10 cellular contexts compared by ENCODE assay signal in the genomic region with DNA sequence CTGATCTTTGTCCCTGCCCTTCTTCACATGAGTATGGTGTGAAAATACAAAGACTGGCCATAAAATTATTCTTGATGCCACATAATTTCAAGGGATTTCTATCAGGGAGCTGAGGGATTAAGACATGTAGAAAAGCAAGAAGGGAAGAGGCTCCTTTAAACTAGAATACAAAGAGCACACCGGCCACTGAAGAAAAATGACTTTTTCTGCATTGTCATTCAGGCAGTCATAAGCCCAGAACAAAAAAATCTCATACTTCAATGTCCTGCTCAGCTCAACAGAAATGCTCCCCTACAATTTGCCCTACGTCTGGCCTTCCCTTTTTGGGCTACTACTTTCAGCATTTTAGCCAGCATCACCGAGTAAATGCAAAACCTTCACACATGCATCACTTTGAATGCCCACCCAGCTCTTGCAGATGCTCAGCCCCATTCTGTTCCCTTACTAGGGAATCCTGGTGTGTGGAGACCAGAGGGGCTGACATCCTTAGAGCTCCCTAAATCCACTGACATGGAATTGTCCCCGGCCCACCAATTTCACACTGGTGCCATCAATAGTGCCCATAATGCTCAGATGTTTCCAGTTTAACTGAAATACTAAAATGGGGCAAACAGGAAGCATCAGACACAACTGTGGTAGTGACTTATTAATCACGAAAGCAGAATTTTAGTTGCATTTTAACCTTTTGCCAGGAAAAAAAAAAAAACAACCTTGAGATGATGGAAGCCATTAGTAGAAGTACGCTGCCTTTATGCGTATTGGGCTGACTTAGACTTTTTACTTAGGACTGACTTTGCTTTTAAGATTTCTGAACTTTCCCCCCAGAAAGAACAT. TPM values are rescaled to one million over a fixed set of nuclear protein-coding genes. Genes with fewer than 3 reads are reported as not detected.
A peak's percentile ranks its signal among the peaks of the same experiment; 100 is the strongest.
DNase-seq lines count a peak whose midpoint lies in the region; ATAC-seq, FAIRE-seq and TF ChIP-seq lines count a peak whose summit lies in the region.
"Had no signal": no experiment of that assay in that cellular context is flagged by ENCODE, and none has a peak within 500 bp of the region (broad histone marks: within the 10 kb centered on the region; RNA-seq: fewer than 3 reads in every experiment).

No MANE protein-coding gene starts in this region.

- H3K4me1 Mint-ChIP-seq in activated CD4-positive, alpha-beta T cell treated with anti-CD3 and anti-CD28 coated beads for 36 hours = peaks cover 64% of the 10 kb centered on the region
- H3K4me1 Mint-ChIP-seq in activated CD8-positive, alpha-beta T cell treated with anti-CD3 and anti-CD28 coated beads, Interleukin-2, amount 10 ng/mL, durations not matched to agents 7 days and 5 days (ENCODE audit: low read depth) = peaks cover 75% of the 10 kb centered on the region

- peak overlapping the region; percentile 5 to 96 for H3K27ac ChIP-seq in kidney (ENCODE audit: low read depth in 2 of 2, low read length in 2 of 2)
- peak overlapping the region; percentile 44 to 98 (median 96) for H3K27ac ChIP-seq in stomach

- CTCF ChIA-PET in activated CD4-positive, alpha-beta T cell treated with anti-CD3 and anti-CD28 coated beads for 36 hours (lab: Charles Lee) = interaction anchor here (0.9 to 4.6 kb wide), 7 partner anchors 10 to 164 kb away, joined by 3 to 29 read pairs (median 4); no protein-coding TSS in a partner anchor
- CTCF ChIA-PET in activated CD8-positive, alpha-beta T cell treated with anti-CD3 and anti-CD28 coated beads, Interleukin-2, amount 10 ng/mL, durations not matched to agents 7 days and 5 days (lab: Charles Lee) = interaction anchor here (0.8 to 9.6 kb wide), 12 partner anchors 8 to 179 kb away, joined by 3 to 86 read pairs (median 4); partner anchors contain the start of genes ACBD4 and FMNL1

- POLR2A ChIA-PET in activated CD4-positive, alpha-beta T cell treated with anti-CD3 and anti-CD28 coated beads for 36 hours (lab: Charles Lee) = interaction anchor here (0.6 to 3.8 kb wide), 7 partner anchors 36 to 330 kb away, joined by 3 to 38 read pairs (median 5); partner anchors contain the start of gene HEXIM1
- POLR2A ChIA-PET in activated CD8-positive, alpha-beta T cell treated with anti-CD3 and anti-CD28 coated beads, Interleukin-2, amount 10 ng/mL, durations not matched to agents 7 days and 5 days (lab: Charles Lee) = interaction anchor here (0.7 to 5.1 kb wide), 9 partner anchors 8 to 153 kb away, joined by 3 to 71 read pairs (median 6); partner anchors contain the start of genes FMNL1 and HEXIM2

- TF ChIP-seq POLR2A in stomach (IDR thresholded peaks at IDR 0.05) = no peak

- peak overlapping the region; percentile 99 for H3K27ac Mint-ChIP-seq in activated CD4-positive, alpha-beta T cell treated with anti-CD3 and anti-CD28 coated beads for 36 hours
- peak overlapping the region; percentile 92 for H3K27ac Mint-ChIP-seq in activated CD8-positive, alpha-beta T cell treated with anti-CD3 and anti-CD28 coated beads, Interleukin-2, amount 10 ng/mL, durations not matched to agents 7 days and 5 days

- TF ChIP-seq EP300 in stomach (IDR thresholded peaks at IDR 0.05) = no peak

- H3K36me3 Mint-ChIP-seq in activated CD4-positive, alpha-beta T cell treated with anti-CD3 and anti-CD28 coated beads for 36 hours (ENCODE audit: low read depth) = peaks cover 65% of the 10 kb centered on the region
- peaks cover 54% of the 10 kb centered on the region for H3K36me3 Mint-ChIP-seq in activated CD8-positive, alpha-beta T cell treated with anti-CD3 and anti-CD28 coated beads, Interleukin-2, amount 10 ng/mL, durations not matched to agents 7 days and 5 days (ENCODE audit: low read depth)

- no peak for DNase-seq in activated CD4-positive, alpha-beta T cell treated with anti-CD3 and anti-CD28 coated beads for 36 hours
- no peak for DNase-seq in activated CD4-positive, alpha-beta T cell treated with anti-CD3 and anti-CD28 coated beads, Interleukin-2, amount 50 U/mL, for 48 hours
- DNase-seq in activated CD8-positive, alpha-beta T cell treated with anti-CD3 and anti-CD28 coated beads, Interleukin-2, amount 10 ng/mL, durations not matched to agents 7 days and 5 days = no peak
- DNase-seq in kidney (no peak), stomach (no peak), anterior cingulate cortex (lab: John Stamatoyannopoulos, UW) (no peak)
- DNase-seq in stimulated activated CD4-positive, alpha-beta T cell treated with anti-CD3 and anti-CD28 coated beads, Interleukin-1b, Interleukin-23, amount 100 ng/mL, for 48 hours = no peak

- ATAC-seq in activated CD4-positive, alpha-beta T cell treated with anti-CD3 and anti-CD28 coated beads for 36 hours = no peak
- ATAC-seq in activated CD8-positive, alpha-beta T cell treated with anti-CD3 and anti-CD28 coated beads, Interleukin-2, amount 10 ng/mL, durations not matched to agents 7 days and 5 days = no peak
- no peak for ATAC-seq in GM19023 (IDR thresholded peaks at IDR 0.05; ENCODE audit: unreplicated experiment)

- H3K4me3 ChIP-seq in kidney (ENCODE audit: low read length in 2 of 2) = peak overlapping the region; percentile 84
- H3K4me3 ChIP-seq in stomach = peak overlapping the region; percentile 74 to 85 (median 76)

- H3K9me3 ChIP-seq in kidney (ENCODE audit: control insufficient read depth in 1 of 2, low read length in 2 of 2) (no peaks in the 10 kb centered on the region), stomach (no peaks in the 10 kb centered on the region)

- WGBS in stomach, 5 donors = 53 to 59% (median 55%) methylated on average over 7 of the region's 7 CpGs

- no peak for TF ChIP-seq CTCF in kidney (IDR thresholded peaks at IDR 0.05; ENCODE audit: borderline replicate concordance, extremely low read depth, insufficient read depth)
- TF ChIP-seq CTCF in stomach (IDR thresholded peaks at IDR 0.05) = no peak

- H3K36me3 ChIP-seq in kidney (ENCODE audit: control insufficient read depth in 1 of 2, insufficient read depth in 2 of 2, low read length in 2 of 2) = no peaks in the 10 kb centered on the region
- no peaks in the 10 kb centered on the region for H3K36me3 ChIP-seq in stomach

- H3K9ac ChIP-seq in kidney (ENCODE audit: low read length in 2 of 2) = peak overlapping the region; percentile 56 to 77

- H3K27me3 Mint-ChIP-seq in activated CD4-positive, alpha-beta T cell treated with anti-CD3 and anti-CD28 coated beads for 36 hours = no peaks in the 10 kb centered on the region
- H3K27me3 Mint-ChIP-seq in activated CD8-positive, alpha-beta T cell treated with anti-CD3 and anti-CD28 coated beads, Interleukin-2, amount 10 ng/mL, durations not matched to agents 7 days and 5 days (ENCODE audit: low read depth) = no peaks in the 10 kb centered on the region

- intact Hi-C loops in activated CD4-positive, alpha-beta T cell treated with anti-CD3 and anti-CD28 coated beads for 36 hours (cut with DNase I, micrococcal nuclease) = loop anchor here (2.0 to 10.0 kb wide), 7 partner anchors 37 to 881 kb away; partner anchors contain the start of genes GPATCH8 (in 1 of the 2), HEXIM1 (in 1 of the 2) and KANSL1 (in 1 of the 2)
- intact Hi-C loops in kidney (cut with DNase I) (no loop called here), stomach (cut with DNase I; ENCODE audit: low total_unique reads) (no loop called here)

- no peak for FAIRE-seq in kidney (lab: Jason Lieb, UNC)

- H3K4me1 ChIP-seq in kidney (ENCODE audit: control insufficient read depth in 1 of 2, insufficient read depth in 1 of 2, low read depth in 1 of 2, low read length in 2 of 2) (peaks cover 48 to 54% of the 10 kb centered on the region in 2 donors), stomach (peaks cover 69 to 90% (median 88%) of the 10 kb centered on the region in 4 donors)

- peak overlapping the region; percentile 91 for H3K4me3 Mint-ChIP-seq in activated CD4-positive, alpha-beta T cell treated with anti-CD3 and anti-CD28 coated beads for 36 hours
- peak overlapping the region; percentile 83 for H3K4me3 Mint-ChIP-seq in activated CD8-positive, alpha-beta T cell treated with anti-CD3 and anti-CD28 coated beads, Interleukin-2, amount 10 ng/mL, durations not matched to agents 7 days and 5 days

- no peaks in the 10 kb centered on the region for H3K9me3 Mint-ChIP-seq in activated CD4-positive, alpha-beta T cell treated with anti-CD3 and anti-CD28 coated beads for 36 hours (ENCODE audit: low read depth)
- no peaks in the 10 kb centered on the region for H3K9me3 Mint-ChIP-seq in activated CD8-positive, alpha-beta T cell treated with anti-CD3 and anti-CD28 coated beads, Interleukin-2, amount 10 ng/mL, durations not matched to agents 7 days and 5 days (ENCODE audit: insufficient read depth)

- H3K27me3 ChIP-seq in stomach = no peaks in the 10 kb centered on the region

RNA-seq across cellular contexts. Expression of gene MAP3K14, which starts 2.7 kb away (rescaled TPM):
- 10 to 100 TPM; 50.3 to 52.5 TPM for total RNA-seq in activated CD4-positive, alpha-beta T cell treated with anti-CD3 and anti-CD28 coated beads for 36 hours
- 10 to 100 TPM; 17.5 to 23.8 TPM for total RNA-seq in activated CD8-positive, alpha-beta T cell treated with anti-CD3 and anti-CD28 coated beads, Interleukin-2, amount 10 ng/mL, durations not matched to agents 7 days and 5 days
- total RNA-seq in kidney (24.5 TPM), stomach (10 to 100 TPM in 2 of 5 donors, 1 to 10 TPM in 3; 1.2 to 17.7 (median 9.7) TPM)
- polyA plus RNA-seq in kidney (ENCODE audit: insufficient read depth, low read depth, low replicate concordance) (7.6 TPM), stomach (10 to 100 TPM in 1 of 3 donors, 1 to 10 TPM in 2; 6.3 to 11.0 (median 6.4) TPM)

RNA-seq across cellular contexts. Expression of gene SPATA32, which starts 52.2 kb away (rescaled TPM):
- total RNA-seq in activated CD4-positive, alpha-beta T cell treated with anti-CD3 and anti-CD28 coated beads for 36 hours = under 1 TPM; 0.21 to 0.25 TPM
- total RNA-seq in activated CD8-positive, alpha-beta T cell treated with anti-CD3 and anti-CD28 coated beads, Interleukin-2, amount 10 ng/mL, durations not matched to agents 7 days and 5 days = under 1 TPM; 0.52 to 0.55 TPM
- not detected for total RNA-seq in kidney
- polyA plus RNA-seq in kidney (ENCODE audit: insufficient read depth, low read depth, low replicate concordance) = not detected
- total RNA-seq in stomach = not detected
- polyA plus RNA-seq in stomach = not detected
- total RNA-seq: A172, M059J had no signal

Comparison
In these comparisons a context has a peak if more than half of its experiments do, and no peak if none do; other contexts are left out.
1. intact Hi-C loops: an anchor here in activated CD4-positive, alpha-beta T cell treated with anti-CD3 and anti-CD28 coated beads for 36 hours (2.0 to 10.0 kb wide); none called in kidney and stomach.